In genomic region chr16:970379-970765, GRCh38 we compare ENCODE assay signal across 8 cellular contexts. TPM values are rescaled to one million over a fixed set of nuclear protein-coding genes. Genes with fewer than 3 reads are reported as not detected.
A peak's percentile ranks its signal among the peaks of the same experiment; 100 is the strongest.
DNase-seq lines count a peak whose midpoint lies in the region; ATAC-seq and TF ChIP-seq lines count a peak whose summit lies in the region.

No MANE protein-coding gene starts in this region.

- ATAC-seq in HG02610 (IDR thresholded peaks at IDR 0.05; ENCODE audit: unreplicated experiment), result peak; percentile 8
- ATAC-seq in activated T-helper 17 cell treated with anti-CD3 and anti-CD28 coated beads, Interleukin-2, amount 50 U/mL, for 72 hours (replicated peaks), result peak; percentile 52
- ATAC-seq in GM18858 (IDR thresholded peaks at IDR 0.05; ENCODE audit: unreplicated experiment), result no peak

- peaks cover 7 to 13% (median 9%) of the 10 kb centered on the region in 11 experiments; a peak in 20 of 22 replicates for H3K9me3 ChIP-seq in BLaER1 treated with 17β-estradiol and CSF1 and Interleukin-3, amounts not matched to agents 10 nM and 100 nM (replicated peaks in 1 of 11)
- no peaks in the 10 kb centered on the region for H3K9me3 ChIP-seq in iPS-18a (ENCODE audit: control insufficient read depth, low read depth, low read length)
- peaks cover 0 to 4% (median 0%) of the 10 kb centered on the region in 4 donors for H3K9me3 ChIP-seq in stomach

- no peak overlapping the region for H3K27ac Mint-ChIP-seq in activated T-helper 17 cell treated with anti-CD3 and anti-CD28 coated beads, Interleukin-2, amount 50 U/mL, for 72 hours

- DNase-seq in stomach, result no peak
- no peak for DNase-seq in nucleus accumbens (lab: John Stamatoyannopoulos, UW)
- no peak for DNase-seq in GM20000 (ENCODE audit: low spot score)

- H3K4me1 Mint-ChIP-seq in activated T-helper 17 cell treated with anti-CD3 and anti-CD28 coated beads, Interleukin-2, amount 50 U/mL, for 72 hours, result peaks cover 14% of the 10 kb centered on the region

- H3K9ac ChIP-seq in BLaER1 treated with 17β-estradiol and CSF1 and Interleukin-3, amounts not matched to agents 10 nM and 100 nM, result peak overlapping the region; percentile 84 to 95 (median 90)
- peak overlapping the region; percentile 12 for H3K9ac ChIP-seq in iPS-18a (ENCODE audit: low read length)

- H3K36me3 Mint-ChIP-seq in activated T-helper 17 cell treated with anti-CD3 and anti-CD28 coated beads, Interleukin-2, amount 50 U/mL, for 72 hours (ENCODE audit: low read depth), result peaks cover 12% of the 10 kb centered on the region

- H3K4me1 ChIP-seq in BLaER1 treated with 17β-estradiol and CSF1 and Interleukin-3, amounts not matched to agents 10 nM and 100 nM, result peaks cover 24 to 50% (median 39%) of the 10 kb centered on the region in 10 experiments
- peaks cover 6% of the 10 kb centered on the region for H3K4me1 ChIP-seq in iPS-18a (ENCODE audit: control insufficient read depth, low read depth, low read length)
- peaks cover 13 to 27% (median 23%) of the 10 kb centered on the region in 4 donors for H3K4me1 ChIP-seq in stomach

- TF ChIP-seq EP300 in stomach (IDR thresholded peaks at IDR 0.05), result no peak

- peaks cover 11 to 44% (median 38%) of the 10 kb centered on the region in 11 experiments; a peak in 21 of 22 replicates for H3K27me3 ChIP-seq in BLaER1 treated with 17β-estradiol and CSF1 and Interleukin-3, amounts not matched to agents 10 nM and 100 nM
- peaks cover 29% of the 10 kb centered on the region for H3K27me3 ChIP-seq in iPS-18a (ENCODE audit: control insufficient read depth, insufficient read depth, low read length)
- H3K27me3 ChIP-seq in stomach, result no peaks in the 10 kb centered on the region

- H3K27me3 Mint-ChIP-seq in activated T-helper 17 cell treated with anti-CD3 and anti-CD28 coated beads, Interleukin-2, amount 50 U/mL, for 72 hours, result no peaks in the 10 kb centered on the region

- peaks cover 8 to 29% (median 26%) of the 10 kb centered on the region in 11 experiments; a peak in 20 of 22 replicates for H3K36me3 ChIP-seq in BLaER1 treated with 17β-estradiol and CSF1 and Interleukin-3, amounts not matched to agents 10 nM and 100 nM
- H3K36me3 ChIP-seq in iPS-18a (ENCODE audit: control insufficient read depth, low read depth, low read length) (no peaks in the 10 kb centered on the region), stomach (peaks cover 0 to 32% (median 22%) of the 10 kb centered on the region in 4 donors)

- peaks cover 2% of the 10 kb centered on the region for H3K9me3 Mint-ChIP-seq in activated T-helper 17 cell treated with anti-CD3 and anti-CD28 coated beads, Interleukin-2, amount 50 U/mL, for 72 hours

- no peak for TF ChIP-seq POLR2A in stomach (IDR thresholded peaks at IDR 0.05)

- H3K27ac ChIP-seq in BLaER1 treated with 17β-estradiol and CSF1 and Interleukin-3, amounts not matched to agents 10 nM and 100 nM, result peak overlapping the region; percentile 74 to 94 (median 85)
- H3K27ac ChIP-seq in iPS-18a (ENCODE audit: low read length) (no peak overlapping the region), stomach (peak overlapping the region; percentile 79 to 90 (median 86))

- 0 to 1% (median 1%) methylated on average over 34 to 43 of the region's 43 CpGs; no CpG with 5 or more reads in 1 of the 5 donors for WGBS in stomach, 5 donors

- H4K20me1 ChIP-seq in BLaER1 treated with 17β-estradiol and CSF1 and Interleukin-3, amounts not matched to agents 10 nM and 100 nM, result peaks cover 0 to 44% (median 16%) of the 10 kb centered on the region in 11 experiments; a peak in 13 of 22 replicates

- intact Hi-C loops in stomach (cut with DNase I; ENCODE audit: low total_unique reads), result no loop called here

- H3K4me3 ChIP-seq in BLaER1 treated with 17β-estradiol and CSF1 and Interleukin-3, amounts not matched to agents 10 nM and 100 nM, result peak overlapping the region; percentile 73 to 92 (median 82)
- H3K4me3 ChIP-seq in iPS-18a (ENCODE audit: low read length) (peak overlapping the region; percentile 81), stomach (peak overlapping the region; percentile 77 to 99 (median 88))

- H3K4me3 Mint-ChIP-seq in activated T-helper 17 cell treated with anti-CD3 and anti-CD28 coated beads, Interleukin-2, amount 50 U/mL, for 72 hours, result peak overlapping the region; percentile 69

- H3K4me2 ChIP-seq in BLaER1 treated with 17β-estradiol and CSF1 and Interleukin-3, amounts not matched to agents 10 nM and 100 nM, result peak overlapping the region; percentile 97 to 100 (median 99)

- TF ChIP-seq CTCF in stomach (IDR thresholded peaks at IDR 0.05) (no peak), GM20000 (IDR thresholded peaks at IDR 0.05; ENCODE audit: extremely low read depth, missing control alignments) (no peak)

RNA-seq across cellular contexts. Expression of gene LMF1, which starts 0.4 kb away (rescaled TPM):
- total RNA-seq in activated T-helper 17 cell treated with anti-CD3 and anti-CD28 coated beads, Interleukin-2, amount 50 U/mL, for 72 hours, result 10 to 100 TPM; 12.3 to 17.8 TPM
- 100 to 1,000 TPM in 1 of 5 donors, 10 to 100 TPM in 3, 1 to 10 TPM in 1; 7.6 to 121 (median 13.0) TPM for total RNA-seq in stomach
- 10 to 100 TPM; 15.3 to 25.5 (median 16.3) TPM for polyA plus RNA-seq in stomach

RNA-seq across cellular contexts. Expression of gene SOX8, which starts 11.2 kb away (rescaled TPM):
- 1 to 10 TPM in 1 of 2 donors, under 1 TPM in 1; 0.35 to 3.8 TPM for total RNA-seq in activated T-helper 17 cell treated with anti-CD3 and anti-CD28 coated beads, Interleukin-2, amount 50 U/mL, for 72 hours
- 10 to 100 TPM in 1 of 5 donors, 1 to 10 TPM in 1, under 1 TPM in 1, not detected in 2; 0.45 to 15.1 (median 3.3) TPM for total RNA-seq in stomach
- polyA plus RNA-seq in stomach, result 1 to 10 TPM in 1 of 3 donors, under 1 TPM in 1, not detected in 1; 0.50 to 1.1 TPM
